ENCODE assay signal across 20 cellular contexts in genomic region chr5:100762163-100762562, GRCh38.
"Had no signal": no experiment of that assay in that cellular context is flagged by ENCODE, and none has a peak within 500 bp of the region (broad histone marks: within the 10 kb centered on the region; RNA-seq: fewer than 3 reads in every experiment).

No MANE protein-coding gene starts in this region.

- DNase-seq: activated CD4-positive, alpha-beta T cell treated with anti-CD3 and anti-CD28 coated beads for 36 hours; activated CD8-positive, alpha-beta memory T cell treated with anti-CD3 and anti-CD28 coated beads, Interleukin-2, amount 50 U/mL, for 4 hours; activated CD8-positive, alpha-beta T cell treated with anti-CD3 and anti-CD28 coated beads, Interleukin-2, amount 10 ng/mL, durations not matched to agents 7 days and 5 days; activated gamma-delta T cell treated with Interleukin-2 at 50 U/mL for 16 hours; activated naive CD8-positive, alpha-beta T cell treated with anti-CD3 and anti-CD28 coated beads for 36 hours; activated T-cell treated with anti-CD3 and anti-CD28 coated beads, Interleukin-2, amount 50 U/mL, for 72 hours; aorta; caudate nucleus; cortex of kidney; effector CD8-positive, alpha-beta T cell; kidney; left ventricle myocardium superior; ovary; SHP77 treated with DMSO at 0.1 percent for 48 hours; T-helper 17 cell; upper lobe of right lung; WERI-Rb-1 had no signal

- H3K4me1 ChIP-seq: gastroesophageal sphincter, upper lobe of right lung had no signal

- H3K36me3 ChIP-seq: gastroesophageal sphincter, ovary, thoracic aorta, upper lobe of right lung, WERI-Rb-1 had no signal

- ATAC-seq: activated CD4-positive, alpha-beta T cell treated with anti-CD3 and anti-CD28 coated beads for 36 hours; activated CD8-positive, alpha-beta T cell treated with anti-CD3 and anti-CD28 coated beads, Interleukin-2, amount 10 ng/mL, durations not matched to agents 7 days and 5 days; activated T-cell treated with anti-CD3 and anti-CD28 coated beads, Interleukin-2, amount 50 U/mL, for 72 hours; gastroesophageal sphincter; left ventricle myocardium superior; stimulated activated effector memory CD8-positive, alpha-beta T cell treated with anti-CD3 and anti-CD28 coated beads, Interleukin-12 subunit alpha, Interleukin-12 subunit beta, amount 100 ng/mL, for 72 hours; T-helper 17 cell; upper lobe of right lung had no signal

- FAIRE-seq: kidney had no signal

- H3K27ac ChIP-seq: gastroesophageal sphincter, ovary, thoracic aorta, upper lobe of right lung, WERI-Rb-1 had no signal

- H3K9me3 ChIP-seq: gastroesophageal sphincter, ovary, thoracic aorta, upper lobe of right lung had no signal

- H3K27me3 ChIP-seq: gastroesophageal sphincter, ovary, upper lobe of right lung had no signal

- H3K4me3 ChIP-seq: gastroesophageal sphincter, ovary, thoracic aorta, upper lobe of right lung had no signal
